Comparison of ENCODE assay signal across 4 cellular contexts in the genomic region with DNA sequence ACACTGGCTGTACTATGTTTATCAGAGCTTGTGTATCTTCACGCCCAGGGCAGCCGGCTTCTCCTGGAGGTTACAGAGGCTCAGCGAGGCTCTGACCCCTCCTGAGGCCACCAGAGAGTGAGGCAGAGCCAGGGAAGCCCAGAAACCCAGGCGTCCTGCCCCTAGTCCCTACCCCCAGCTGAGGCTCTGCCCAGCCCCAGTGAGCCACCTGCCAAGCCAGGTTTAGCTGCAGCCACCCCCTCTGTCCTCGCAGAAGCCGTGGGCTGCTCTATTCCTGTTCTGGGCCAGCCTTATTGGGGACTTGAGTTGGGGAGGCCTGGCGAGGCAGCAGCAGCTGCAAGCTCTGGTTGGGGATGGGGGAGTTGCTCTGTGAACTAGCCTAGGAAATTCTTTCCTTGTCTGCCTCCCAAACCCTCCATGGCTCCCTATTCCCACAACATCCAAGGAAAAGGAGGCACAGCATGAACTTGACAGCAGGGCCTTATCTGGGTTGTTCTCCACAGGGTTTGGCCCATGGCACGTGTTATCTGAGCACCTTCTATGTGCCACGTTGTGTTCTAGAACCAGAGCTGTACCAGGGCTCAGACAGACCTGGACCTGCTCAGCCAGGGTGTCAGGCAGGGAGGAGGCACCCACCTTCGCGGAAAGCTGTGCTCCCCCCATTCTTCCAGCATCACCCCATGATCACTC. TPM values are rescaled to one million over a fixed set of nuclear protein-coding genes. Genes with fewer than 3 reads are reported as not detected.
"Had no signal": no experiment of that assay in that cellular context is flagged by ENCODE, and none has a peak within 500 bp of the region (broad histone marks: within the 10 kb centered on the region; RNA-seq: fewer than 3 reads in every experiment).

No MANE protein-coding gene starts in this region.

RNA-seq across cellular contexts. Expression of gene KCNJ12, which starts 56.3 kb away (rescaled TPM):
- total RNA-seq: activated B cell treated with CpG ODN at 0.5 μM for 24 hours; activated CD8-positive, alpha-beta T cell treated with anti-CD3 and anti-CD28 coated beads for 36 hours; activated naive CD4-positive, alpha-beta T cell treated with anti-CD3 and anti-CD28 coated beads, Interleukin-2, amount 50 U/mL, for 72 hours; activated T-cell treated with anti-CD3 and anti-CD28 coated beads, Interleukin-2, amount 50 U/mL, for 72 hours had no signal
